In genomic region chr16:86221085-86221484, GRCh38 we compare ENCODE assay signal across 34 cellular contexts.
DNase-seq lines count a peak whose midpoint lies in the region; ATAC-seq and TF ChIP-seq lines count a peak whose summit lies in the region.
"Had no signal": no experiment of that assay in that cellular context is flagged by ENCODE, and none has a peak within 500 bp of the region (broad histone marks: within the 10 kb centered on the region; RNA-seq: fewer than 3 reads in every experiment).

No MANE protein-coding gene starts in this region.

- POLR2A ChIA-PET in GM10248 (lab: Yijun Ruan, JAX), result no interaction called here

- peak; percentile 0 for DNase-seq in activated CD4-positive, CD25-positive, alpha-beta regulatory T cell treated with anti-CD3 and anti-CD28 coated beads, Interleukin-2, amount 50 U/mL, for 72 hours
- DNase-seq in chondrocyte (ENCODE audit: low spot score) (peak; percentile 46), mesenteric fat pad (ENCODE audit: low spot score) (peak; percentile 43), LoVo (ENCODE audit: low spot score) (no peak), epidermal melanocyte (ENCODE audit: insufficient read length, low spot score) (no peak), GM10248 (ENCODE audit: extremely low spot score) (no peak), heart left ventricle (no peak)
- DNase-seq: activated CD4-positive, alpha-beta T cell treated with anti-CD3 and anti-CD28 coated beads for 4 hours; activated naive CD4-positive, alpha-beta T cell treated with Interleukin-2 at 50 U/mL for 16 hours; activated T-cell treated with anti-CD3 and anti-CD28 coated beads, Interleukin-2, amount 50 U/mL, for 4 hours; BE2C; CD8-positive, alpha-beta memory T cell; DMS 273 treated with DMSO at 0.1 percent for 48 hours; effector memory CD4-positive, alpha-beta T cell; left lung; NCI-H1048; NCI-H1694 treated with DMSO at 0.1 percent for 48 hours; NCI-H2171; NCI-H524; PC-3; retina; Right ventricle myocardium superior; stimulated activated CD4-positive, alpha-beta T cell treated with anti-CD3 and anti-CD28 coated beads, Interleukin-12 subunit alpha, Interleukin-12 subunit beta, amount 100 ng/mL, for 4 hours; stimulated activated CD4-positive, alpha-beta T cell treated with anti-CD3 and anti-CD28 coated beads, Interleukin-4, amount 100 ng/mL, for 1 hour; upper lobe of right lung had no signal

- no peaks in the 10 kb centered on the region for H3K36me3 Mint-ChIP-seq in chondrocyte (ENCODE audit: low read depth)
- H3K36me3 Mint-ChIP-seq: CD8-positive, alpha-beta memory T cell; mesothelial cell of epicardium; stimulated activated effector memory CD8-positive, alpha-beta T cell treated with anti-CD3 and anti-CD28 coated beads, Interleukin-12 subunit alpha, Interleukin-12 subunit beta, amount 100 ng/mL, for 72 hours had no signal

- no peaks in the 10 kb centered on the region for H3K9me3 Mint-ChIP-seq in chondrocyte (ENCODE audit: low read depth)
- H3K9me3 Mint-ChIP-seq: activated T-cell treated with anti-CD3 and anti-CD28 coated beads, Interleukin-2, amount 50 U/mL, for 4 hours; mesothelial cell of epicardium; nephron; stimulated activated effector memory CD8-positive, alpha-beta T cell treated with anti-CD3 and anti-CD28 coated beads, Interleukin-12 subunit alpha, Interleukin-12 subunit beta, amount 100 ng/mL, for 72 hours had no signal

- peaks cover 20% of the 10 kb centered on the region for H3K4me1 Mint-ChIP-seq in chondrocyte (ENCODE audit: low read depth)
- H3K4me1 Mint-ChIP-seq: CD8-positive, alpha-beta memory T cell; stimulated activated effector memory CD8-positive, alpha-beta T cell treated with anti-CD3 and anti-CD28 coated beads, Interleukin-12 subunit alpha, Interleukin-12 subunit beta, amount 100 ng/mL, for 72 hours had no signal

- H3K4me1 ChIP-seq in heart left ventricle, result peaks cover 0 to under 1% (median 0%) of the 10 kb centered on the region in 12 donors
- H3K4me1 ChIP-seq: adrenal gland, BE2C, breast epithelium, left lung had no signal

- CTCF ChIA-PET in GM10248 (lab: Yijun Ruan, JAX), result no interaction called here

- H3K4me3 Mint-ChIP-seq in chondrocyte (ENCODE audit: unreplicated experiment), result no peak overlapping the region
- H3K4me3 Mint-ChIP-seq: activated T-cell treated with anti-CD3 and anti-CD28 coated beads, Interleukin-2, amount 50 U/mL, for 4 hours; CD8-positive, alpha-beta memory T cell; mesothelial cell of epicardium; nephron; stimulated activated effector memory CD8-positive, alpha-beta T cell treated with anti-CD3 and anti-CD28 coated beads, Interleukin-12 subunit alpha, Interleukin-12 subunit beta, amount 100 ng/mL, for 72 hours had no signal

- H3K27me3 Mint-ChIP-seq in chondrocyte (ENCODE audit: low read depth), result peaks cover 17% of the 10 kb centered on the region

- no peak for TF ChIP-seq CTCF in chondrocyte (IDR thresholded peaks at IDR 0.05)
- TF ChIP-seq CTCF in GM10248 (IDR thresholded peaks at IDR 0.05; ENCODE audit: control extremely low read depth, extremely low read depth, low read depth, missing control alignments), result no peak
- TF ChIP-seq CTCF in heart left ventricle (IDR thresholded peaks at IDR 0.05), result no peak

- no peak overlapping the region for H3K27ac ChIP-seq in heart left ventricle
- H3K27ac ChIP-seq: 22Rv1, adrenal gland, breast epithelium, left lung, pancreas, upper lobe of right lung had no signal

- ATAC-seq in activated CD4-positive, CD25-positive, alpha-beta regulatory T cell treated with anti-CD3 and anti-CD28 coated beads, Interleukin-2, amount 50 U/mL, for 24 hours, result no peak
- no peak for ATAC-seq in heart left ventricle
- ATAC-seq: activated T-cell treated with anti-CD3 and anti-CD28 coated beads, Interleukin-2, amount 50 U/mL, for 4 hours; gastroesophageal sphincter; left lung; pancreas; PC-3; stimulated activated effector memory CD8-positive, alpha-beta T cell treated with anti-CD3 and anti-CD28 coated beads, Interleukin-12 subunit alpha, Interleukin-12 subunit beta, amount 100 ng/mL, for 72 hours; upper lobe of right lung had no signal

- H3K27me3 ChIP-seq in heart left ventricle, result peaks cover 0 to 49% (median 13%) of the 10 kb centered on the region in 9 donors
- H3K27me3 ChIP-seq: gastroesophageal sphincter, pancreas, upper lobe of right lung had no signal

- no peak for TF ChIP-seq POLR2A in heart left ventricle (IDR thresholded peaks at IDR 0.05)

- H3K27ac Mint-ChIP-seq in chondrocyte (ENCODE audit: unreplicated experiment), result no peak overlapping the region
- H3K27ac Mint-ChIP-seq: CD8-positive, alpha-beta memory T cell; mesothelial cell of epicardium; nephron; stimulated activated effector memory CD8-positive, alpha-beta T cell treated with anti-CD3 and anti-CD28 coated beads, Interleukin-12 subunit alpha, Interleukin-12 subunit beta, amount 100 ng/mL, for 72 hours had no signal

- H3K9me3 ChIP-seq in heart left ventricle, result no peaks in the 10 kb centered on the region
- H3K9me3 ChIP-seq: adrenal gland, BE2C, breast epithelium, gastroesophageal sphincter, left lung, pancreas, upper lobe of right lung had no signal

- no peaks in the 10 kb centered on the region for H3K36me3 ChIP-seq in heart left ventricle
- H3K36me3 ChIP-seq: adrenal gland, BE2C, breast epithelium, gastroesophageal sphincter, left lung, pancreas, upper lobe of right lung had no signal

- intact Hi-C loops in heart left ventricle (cut with DNase I), result no loop called here

- WGBS in heart left ventricle, 4 donors, result 81 to 92% (median 90%) methylated on average over 8 of the region's 8 CpGs

- no peak overlapping the region for H3K4me3 ChIP-seq in heart left ventricle
- H3K4me3 ChIP-seq: adrenal gland, breast epithelium, gastroesophageal sphincter, left lung, pancreas, upper lobe of right lung had no signal

Comparison
In these comparisons a context has a peak if more than half of its experiments do, and no peak if none do; other contexts are left out.
1. DNase-seq: peak in activated CD4-positive, CD25-positive, alpha-beta regulatory T cell treated with anti-CD3 and anti-CD28 coated beads, Interleukin-2, amount 50 U/mL, for 72 hours (single experiment), chondrocyte (single experiment) and mesenteric fat pad (single experiment); none in LoVo (single experiment), epidermal melanocyte (single experiment), GM10248 (single experiment) and heart left ventricle (0 of 5).